9 cellular contexts compared by ENCODE assay signal in genomic region chr17:4565209-4566141, GRCh38. TPM values are rescaled to one million over a fixed set of nuclear protein-coding genes. Genes with fewer than 3 reads are reported as not detected.
DNase-seq lines count a peak whose midpoint lies in the region; ATAC-seq and TF ChIP-seq lines count a peak whose summit lies in the region.
"Had no signal": no experiment of that assay in that cellular context is flagged by ENCODE, and none has a peak within 500 bp of the region (broad histone marks: within the 10 kb centered on the region; RNA-seq: fewer than 3 reads in every experiment).

No MANE protein-coding gene starts in this region.

- no peak overlapping the region for H2AFZ ChIP-seq in trophoblast cell (ENCODE audit: insufficient read depth, low read length, poor library complexity)

- WGBS in trophoblast cell (ENCODE audit: extremely low coverage, insufficient coverage, insufficient read length): no CpG with 5 or more reads among the region's 16 CpGs

- no peak overlapping the region for H2BK120ac ChIP-seq in trophoblast cell (ENCODE audit: insufficient read depth, low read length, poor library complexity)

- H4K8ac ChIP-seq in trophoblast cell (ENCODE audit: low read depth, low read length): no peak overlapping the region

- H3K4me1 ChIP-seq in cardiac muscle cell (ENCODE audit: low read depth) (no peaks in the 10 kb centered on the region), trophoblast cell (ENCODE audit: control insufficient read depth in 1 of 2, insufficient read depth in 2 of 2, low read length in 2 of 2) (no peaks in the 10 kb centered on the region)

- no peak overlapping the region for H3K14ac ChIP-seq in trophoblast cell (ENCODE audit: low read length)

- no peaks in the 10 kb centered on the region for H3K79me1 ChIP-seq in trophoblast cell (ENCODE audit: low read length)

- no peak overlapping the region for H3K4ac ChIP-seq in trophoblast cell (ENCODE audit: low read depth, low read length)

- H3K27me3 ChIP-seq in cardiac muscle cell: no peaks in the 10 kb centered on the region
- no peaks in the 10 kb centered on the region for H3K27me3 ChIP-seq in trophoblast cell (ENCODE audit: insufficient read depth, low read length)

- H3K4me1 Mint-ChIP-seq in activated naive CD8-positive, alpha-beta T cell treated with anti-CD3 and anti-CD28 coated beads, Interleukin-2, amount 50 U/mL, for 24 hours: peaks cover 33% of the 10 kb centered on the region

- H3K27ac Mint-ChIP-seq in activated naive CD8-positive, alpha-beta T cell treated with anti-CD3 and anti-CD28 coated beads, Interleukin-2, amount 50 U/mL, for 24 hours: peak overlapping the region; percentile 5

- H3K23ac ChIP-seq in trophoblast cell (ENCODE audit: low read length): no peak overlapping the region

- H3K9me3 Mint-ChIP-seq in activated naive CD8-positive, alpha-beta T cell treated with anti-CD3 and anti-CD28 coated beads, Interleukin-2, amount 50 U/mL, for 24 hours: no peaks in the 10 kb centered on the region

- peaks cover 3% of the 10 kb centered on the region for H3K27me3 Mint-ChIP-seq in activated naive CD8-positive, alpha-beta T cell treated with anti-CD3 and anti-CD28 coated beads, Interleukin-2, amount 50 U/mL, for 24 hours

- no peaks in the 10 kb centered on the region for H3K36me3 ChIP-seq in cardiac muscle cell
- no peaks in the 10 kb centered on the region for H3K36me3 ChIP-seq in trophoblast cell (ENCODE audit: control insufficient read depth in 1 of 2, insufficient read depth in 2 of 2, low read length in 2 of 2)

- H2BK12ac ChIP-seq in trophoblast cell (ENCODE audit: low read length): no peak overlapping the region

- DNase-seq in GM03348 (ENCODE audit: low spot score): peak; percentile 88
- peak; percentile 59 for DNase-seq in NCI-H1048 (lab: John Stamatoyannopoulos, UW)
- peak; percentile 83 for DNase-seq in SIG-M5 treated with dmso at 0.1 percent for 504 hours (lab: John Stamatoyannopoulos, UW; ENCODE audit: unreplicated experiment)
- DNase-seq in activated naive CD8-positive, alpha-beta T cell treated with anti-CD3 and anti-CD28 coated beads, Interleukin-2, amount 50 U/mL, for 24 hours: peak; percentile 52
- peak; percentile 86 for DNase-seq in cardiac muscle cell (ENCODE audit: low read depth in 1 of 2, low spot score in 1 of 2)
- peak; percentile 29 to 86 for DNase-seq in trophoblast cell

- H3K4me3 ChIP-seq in cardiac muscle cell (no peak overlapping the region), trophoblast cell (ENCODE audit: low read depth, low read length) (no peak overlapping the region)

- no peak overlapping the region for H3K9ac ChIP-seq in trophoblast cell (ENCODE audit: low read length)

- no peak overlapping the region for H4K12ac ChIP-seq in trophoblast cell (ENCODE audit: low read depth, low read length)

- no peak overlapping the region for H3K27ac ChIP-seq in cardiac muscle cell
- H3K27ac ChIP-seq in trophoblast cell (ENCODE audit: low read depth, low read length): no peak overlapping the region

- no peak overlapping the region for H3K4me3 Mint-ChIP-seq in activated naive CD8-positive, alpha-beta T cell treated with anti-CD3 and anti-CD28 coated beads, Interleukin-2, amount 50 U/mL, for 24 hours

- no peak overlapping the region for H2BK5ac ChIP-seq in trophoblast cell (ENCODE audit: low read depth, low read length, poor library complexity)

- H3K18ac ChIP-seq in trophoblast cell (ENCODE audit: low read length): no peak overlapping the region

- H3K36me3 Mint-ChIP-seq in activated naive CD8-positive, alpha-beta T cell treated with anti-CD3 and anti-CD28 coated beads, Interleukin-2, amount 50 U/mL, for 24 hours (ENCODE audit: low read depth): no peaks in the 10 kb centered on the region

- peak; percentile 89 for TF ChIP-seq CTCF in cardiac muscle cell (IDR thresholded peaks at IDR 0.05; ENCODE audit: low read depth, low read length)

- H3K79me2 ChIP-seq in trophoblast cell (ENCODE audit: control insufficient read depth, insufficient read depth, low read length, poor library complexity): no peaks in the 10 kb centered on the region

- no peak overlapping the region for H4K91ac ChIP-seq in trophoblast cell (ENCODE audit: low read depth, low read length)

- H2AK5ac ChIP-seq in trophoblast cell (ENCODE audit: low read length): no peak overlapping the region

- no peak for ATAC-seq in activated naive CD8-positive, alpha-beta T cell treated with anti-CD3 and anti-CD28 coated beads, Interleukin-2, amount 50 U/mL, for 24 hours
- no peak for ATAC-seq in HG02763 (IDR thresholded peaks at IDR 0.05; ENCODE audit: unreplicated experiment)
- no peak for ATAC-seq in GM21737 (IDR thresholded peaks at IDR 0.05; ENCODE audit: unreplicated experiment)

- H3K9me3 ChIP-seq in cardiac muscle cell (ENCODE audit: low read depth) (no peaks in the 10 kb centered on the region), trophoblast cell (ENCODE audit: insufficient read depth, low read depth, low read length) (no peaks in the 10 kb centered on the region)

- H3K4me2 ChIP-seq in trophoblast cell (ENCODE audit: low read length): no peak overlapping the region

RNA-seq across cellular contexts. Expression of gene GGT6, which starts 5.1 kb away (rescaled TPM):
- not detected in 2 replicates for total RNA-seq in cardiac muscle cell
- polyA plus RNA-seq in cardiac muscle cell: not detected in 2 replicates
- polyA plus RNA-seq in trophoblast cell (2013): not detected in 2 replicates
- total RNA-seq: frontal cortex had no signal

RNA-seq across cellular contexts. Expression of gene MYBBP1A, which starts 10.3 kb away (rescaled TPM):
- total RNA-seq in cardiac muscle cell: 47.4 and 57.1 TPM in 2 replicates
- polyA plus RNA-seq in cardiac muscle cell: 51.5 and 69.3 TPM in 2 replicates
- 12.1 and 12.4 TPM in 2 replicates for polyA plus RNA-seq in trophoblast cell (2013)

RNA-seq across cellular contexts. Expression of gene SMTNL2, which starts 18.9 kb away (rescaled TPM):
- total RNA-seq in cardiac muscle cell: 176 and 184 TPM in 2 replicates
- 269 TPM in 2 replicates for polyA plus RNA-seq in cardiac muscle cell
- polyA plus RNA-seq in trophoblast cell (2013): 71.8 and 77.6 TPM in 2 replicates
